In the genomic region with DNA sequence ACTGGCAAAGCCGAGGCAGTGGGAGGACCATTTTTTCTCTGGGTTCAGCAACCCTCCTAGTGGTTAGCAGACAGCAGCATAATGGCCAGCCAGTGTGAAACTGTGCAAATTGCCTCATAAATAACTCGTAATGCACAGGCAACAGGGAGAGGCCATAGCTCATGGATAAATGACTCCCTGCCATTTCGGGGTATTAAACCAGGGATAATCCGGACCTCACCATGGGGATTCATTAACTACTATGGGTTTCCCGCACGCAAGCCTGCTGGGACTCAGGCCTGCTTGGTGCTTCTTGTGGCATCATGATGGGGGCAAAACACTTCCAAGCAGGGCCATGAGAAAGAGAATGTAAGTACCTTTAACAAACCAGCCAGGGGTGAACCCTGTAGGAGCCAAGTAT, we compare ENCODE assay signal across 21 cellular contexts.
DNase-seq lines count a peak whose midpoint lies in the region; ATAC-seq lines count a peak whose summit lies in the region.
"Had no signal": no experiment of that assay in that cellular context is flagged by ENCODE, and none has a peak within 500 bp of the region (broad histone marks: within the 10 kb centered on the region; RNA-seq: fewer than 3 reads in every experiment).

No MANE protein-coding gene starts in this region.

- ATAC-seq in HG03521 (IDR thresholded peaks at IDR 0.05; ENCODE audit: unreplicated experiment): no peak
- ATAC-seq: Panc1 had no signal

- DNase-seq in NCI-H2081 (lab: John Stamatoyannopoulos, UW) (peak; percentile 28 to 71), NCI-H2081 treated with DMSO at 0.1 percent for 48 hours (lab: John Stamatoyannopoulos, UW) (no peak), NCI-H69 (lab: John Stamatoyannopoulos, UW) (peak; percentile 79), islet precursor cell (peak; percentile 33), retina (peak; percentile 22), middle frontal gyrus (ENCODE audit: extremely low spot score, low spot score) (no peak), foreskin melanocyte (no peak)
- DNase-seq: 8988T, Calu3, DMS153, DND-41, NCI-H1105, NCI-H1436 treated with DMSO at 0.1 percent for 48 hours, NCI-H2029, NCI-H345, NCI-H510A treated with DMSO at 0.1 percent for 48 hours, NCI-H774, SHP77 treated with DMSO at 0.1 percent for 48 hours, T-helper 1 cell had no signal

Comparison
In these comparisons a context has a peak if more than half of its experiments do, and no peak if none do; other contexts are left out.
1. DNase-seq: peak in NCI-H2081 (2 of 2), NCI-H69 (single experiment), islet precursor cell (single experiment) and retina (single experiment); none in NCI-H2081 treated with DMSO at 0.1 percent for 48 hours (single experiment), middle frontal gyrus (single experiment) and foreskin melanocyte (single experiment).